ENCODE assay signal across 13 cellular contexts in genomic region chr4:4344915-4345527, GRCh38. TPM values are rescaled to one million over a fixed set of nuclear protein-coding genes. Genes with fewer than 3 reads are reported as not detected.
A peak's percentile ranks its signal among the peaks of the same experiment; 100 is the strongest.
DNase-seq lines count a peak whose midpoint lies in the region; ATAC-seq and TF ChIP-seq lines count a peak whose summit lies in the region.
"Had no signal": no experiment of that assay in that cellular context is flagged by ENCODE, and none has a peak within 500 bp of the region (broad histone marks: within the 10 kb centered on the region; RNA-seq: fewer than 3 reads in every experiment).

No MANE protein-coding gene starts in this region.

- no peaks in the 10 kb centered on the region for H3K79me2 ChIP-seq in SU-DHL-6 (ENCODE audit: insufficient read depth, low read length)

- peak overlapping the region; percentile 97 for H3K27ac ChIP-seq in SU-DHL-6 (ENCODE audit: low read depth, low read length)

- peak overlapping the region; percentile 74 for H3K4me2 ChIP-seq in SU-DHL-6 (ENCODE audit: low read depth, low read length, poor library complexity, severe bottlenecking)

- no peak for TF ChIP-seq CTCF in SU-DHL-6 (IDR thresholded peaks at IDR 0.05; ENCODE audit: insufficient read depth, low read length, poor library complexity, severe bottlenecking)

- peaks cover 50% of the 10 kb centered on the region for H3F3A ChIP-seq in SU-DHL-6 (ENCODE audit: insufficient read depth)

- peak overlapping the region; percentile 62 for H3K9ac ChIP-seq in SU-DHL-6 (ENCODE audit: low read length)

- peak; percentile 81 for ATAC-seq in GM18508 (IDR thresholded peaks at IDR 0.05; ENCODE audit: insufficient read depth, unreplicated experiment)
- peak; percentile 90 for ATAC-seq in GM21381 (IDR thresholded peaks at IDR 0.05; ENCODE audit: unreplicated experiment)
- peak; percentile 95 for ATAC-seq in HG03095 (IDR thresholded peaks at IDR 0.05; ENCODE audit: unreplicated experiment)
- ATAC-seq: Panc1 had no signal

- H3K4me3 ChIP-seq in SU-DHL-6 (ENCODE audit: insufficient read depth, low read length, poor library complexity, severe bottlenecking), result no peak overlapping the region

- no peaks in the 10 kb centered on the region for H3K36me3 ChIP-seq in SU-DHL-6 (ENCODE audit: low read length)

- no peak overlapping the region for H2AFZ ChIP-seq in SU-DHL-6 (ENCODE audit: low read depth, low read length, severe bottlenecking)

- H3K9me2 ChIP-seq in SU-DHL-6 (replicated peaks; ENCODE audit: insufficient read depth, low read length), result no peaks in the 10 kb centered on the region

- H3K9me3 ChIP-seq in SU-DHL-6 (ENCODE audit: insufficient read depth, low read length), result no peaks in the 10 kb centered on the region

- H3K27me3 ChIP-seq in SU-DHL-6 (ENCODE audit: low read length), result no peaks in the 10 kb centered on the region

- H4K20me1 ChIP-seq in SU-DHL-6 (ENCODE audit: low read depth, low read length), result no peaks in the 10 kb centered on the region

- in situ Hi-C loops in G401 (cut with HindIII; ENCODE audit: low sequenced_read_pairs), result no loop called here

- DNase-seq in NOMO-1 (lab: John Stamatoyannopoulos, UW; ENCODE audit: unreplicated experiment in 2 of 2), result no peak
- no peak for DNase-seq in putamen (ENCODE audit: low spot score)
- DNase-seq in G401 (ENCODE audit: low spot score), result no peak
- no peak for DNase-seq in NCI-H1417 (lab: John Stamatoyannopoulos, UW)
- DNase-seq: activated naive CD8-positive, alpha-beta T cell treated with anti-CD3 and anti-CD28 coated beads, Interleukin-2, amount 10 ng/mL, durations not matched to agents 7 days and 5 days; COR-L47; H9; NCI-H1105 had no signal

RNA-seq across cellular contexts. Expression of gene NSG1, which starts 41.9 kb away (rescaled TPM):
- 33.8 and 37.9 TPM in 2 replicates for total RNA-seq in G401 (2014; rRNA removed; shearing (Covaris generic))

RNA-seq across cellular contexts. Expression of gene ZBTB49, which starts 55.0 kb away (rescaled TPM):
- 2.5 and 3.8 TPM in 2 replicates for total RNA-seq in G401 (2014; rRNA removed; shearing (Covaris generic))

RNA-seq across cellular contexts. Expression of gene LYAR, which starts 55.1 kb away (rescaled TPM):
- 47.3 and 58.7 TPM in 2 replicates for total RNA-seq in G401 (2014; rRNA removed; shearing (Covaris generic))
